In the genomic region with DNA sequence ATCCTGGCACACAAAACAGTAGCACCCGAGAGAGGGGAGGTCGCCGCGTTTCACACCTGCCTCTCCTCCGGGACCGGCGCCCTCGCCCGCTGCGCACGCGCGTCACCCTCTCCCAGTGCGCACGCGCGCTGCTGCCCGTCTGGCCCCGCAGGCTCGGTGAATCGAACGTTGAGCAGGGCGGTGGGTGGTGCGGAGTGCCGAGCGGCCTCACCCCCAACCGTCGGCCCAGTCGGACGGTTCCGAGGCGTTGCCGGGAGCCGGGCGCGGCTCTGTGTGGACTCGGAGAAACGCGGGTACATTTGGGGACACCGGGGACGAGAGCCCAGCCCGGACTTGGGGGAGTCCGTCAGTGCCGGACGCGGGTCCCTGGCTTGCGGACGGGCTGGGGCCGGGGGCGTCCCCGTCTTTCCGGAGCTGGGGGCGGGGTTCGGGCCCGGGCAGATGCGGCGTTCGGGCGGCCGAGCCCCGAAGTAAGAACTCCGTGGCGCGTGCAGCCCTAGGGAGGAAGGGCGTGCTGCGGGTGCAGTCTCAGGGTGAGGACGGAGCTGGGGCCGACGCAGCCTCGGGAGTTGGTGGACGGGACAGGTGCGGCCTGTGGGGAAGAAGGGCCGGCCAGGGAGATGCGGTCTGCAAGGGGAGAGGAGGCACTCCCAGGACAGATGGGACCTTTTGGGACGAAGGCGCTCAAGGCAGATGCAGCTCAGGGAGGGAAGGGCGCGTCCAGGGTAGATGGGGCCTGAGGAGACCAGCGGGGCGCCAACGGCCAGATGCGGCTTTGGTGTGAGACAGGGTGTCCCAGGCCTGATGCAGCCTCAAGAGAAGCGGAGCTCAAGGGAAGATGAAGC, we compare ENCODE assay signal across 1 cellular context.
TF ChIP-seq lines count a peak whose summit lies in the region.

A gene with protein sequence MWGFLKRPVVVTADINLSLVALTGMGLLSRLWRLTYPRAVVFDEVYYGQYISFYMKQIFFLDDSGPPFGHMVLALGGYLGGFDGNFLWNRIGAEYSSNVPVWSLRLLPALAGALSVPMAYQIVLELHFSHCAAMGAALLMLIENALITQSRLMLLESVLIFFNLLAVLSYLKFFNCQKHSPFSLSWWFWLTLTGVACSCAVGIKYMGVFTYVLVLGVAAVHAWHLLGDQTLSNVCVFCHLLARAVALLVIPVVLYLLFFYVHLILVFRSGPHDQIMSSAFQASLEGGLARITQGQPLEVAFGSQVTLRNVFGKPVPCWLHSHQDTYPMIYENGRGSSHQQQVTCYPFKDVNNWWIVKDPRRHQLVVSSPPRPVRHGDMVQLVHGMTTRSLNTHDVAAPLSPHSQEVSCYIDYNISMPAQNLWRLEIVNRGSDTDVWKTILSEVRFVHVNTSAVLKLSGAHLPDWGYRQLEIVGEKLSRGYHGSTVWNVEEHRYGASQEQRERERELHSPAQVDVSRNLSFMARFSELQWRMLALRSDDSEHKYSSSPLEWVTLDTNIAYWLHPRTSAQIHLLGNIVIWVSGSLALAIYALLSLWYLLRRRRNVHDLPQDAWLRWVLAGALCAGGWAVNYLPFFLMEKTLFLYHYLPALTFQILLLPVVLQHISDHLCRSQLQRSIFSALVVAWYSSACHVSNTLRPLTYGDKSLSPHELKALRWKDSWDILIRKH (plus strand): TSS at position 138 of the 845 bp plus-strand sequence. CDS start 1,301 bp downstream, outside the sequence.

TF ChIP-seq in K562, 482 proteins besides CTCF, POLR2A, EP300 and RAD21 (continued from another document and continues in another):
- TF ChIP-seq, protein P1, sequence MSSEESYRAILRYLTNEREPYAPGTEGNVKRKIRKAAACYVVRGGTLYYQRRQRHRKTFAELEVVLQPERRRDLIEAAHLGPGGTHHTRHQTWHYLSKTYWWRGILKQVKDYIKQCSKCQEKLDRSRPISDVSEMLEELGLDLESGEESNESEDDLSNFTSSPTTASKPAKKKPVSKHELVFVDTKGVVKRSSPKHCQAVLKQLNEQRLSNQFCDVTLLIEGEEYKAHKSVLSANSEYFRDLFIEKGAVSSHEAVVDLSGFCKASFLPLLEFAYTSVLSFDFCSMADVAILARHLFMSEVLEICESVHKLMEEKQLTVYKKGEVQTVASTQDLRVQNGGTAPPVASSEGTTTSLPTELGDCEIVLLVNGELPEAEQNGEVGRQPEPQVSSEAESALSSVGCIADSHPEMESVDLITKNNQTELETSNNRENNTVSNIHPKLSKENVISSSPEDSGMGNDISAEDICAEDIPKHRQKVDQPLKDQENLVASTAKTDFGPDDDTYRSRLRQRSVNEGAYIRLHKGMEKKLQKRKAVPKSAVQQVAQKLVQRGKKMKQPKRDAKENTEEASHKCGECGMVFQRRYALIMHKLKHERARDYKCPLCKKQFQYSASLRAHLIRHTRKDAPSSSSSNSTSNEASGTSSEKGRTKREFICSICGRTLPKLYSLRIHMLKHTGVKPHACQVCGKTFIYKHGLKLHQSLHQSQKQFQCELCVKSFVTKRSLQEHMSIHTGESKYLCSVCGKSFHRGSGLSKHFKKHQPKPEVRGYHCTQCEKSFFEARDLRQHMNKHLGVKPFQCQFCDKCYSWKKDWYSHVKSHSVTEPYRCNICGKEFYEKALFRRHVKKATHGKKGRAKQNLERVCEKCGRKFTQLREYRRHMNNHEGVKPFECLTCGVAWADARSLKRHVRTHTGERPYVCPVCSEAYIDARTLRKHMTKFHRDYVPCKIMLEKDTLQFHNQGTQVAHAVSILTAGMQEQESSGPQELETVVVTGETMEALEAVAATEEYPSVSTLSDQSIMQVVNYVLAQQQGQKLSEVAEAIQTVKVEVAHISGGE (CRISPR knock-in tag; IDR thresholded peaks at IDR 0.05): no peak
- TF ChIP-seq HCFC1 (IDR thresholded peaks at IDR 0.05; ENCODE audit: low read depth, low read length) (peak; percentile 75), RCOR1 (IDR thresholded peaks at IDR 0.05; ENCODE audit: borderline replicate concordance in 1 of 2, low read depth in 2 of 2, low read length in 2 of 2) (peak in 1 of 2 experiments; percentile 67; a peak in 1 of 4 replicates), RFX1 (IDR thresholded peaks at IDR 0.05) (no peak), U2AF1 (optimal IDR thresholded peaks at IDR 0.05; ENCODE audit: low read depth, low read length) (peak; percentile 71), SP2 (IDR thresholded peaks at IDR 0.05; ENCODE audit: extremely low read depth, low read depth, low read length, poor library complexity, severe bottlenecking) (no peak), ZNF124 (CRISPR knock-in tag; IDR thresholded peaks at IDR 0.05) (no peak), FOXJ3 (CRISPR knock-in tag; IDR thresholded peaks at IDR 0.05) (no peak), RNF2 (IDR thresholded peaks at IDR 0.05) (0 out of 2 replicates have a peak, but pooled peaks have one; percentile 18), DACH1 (IDR thresholded peaks at IDR 0.05; ENCODE audit: partially characterized antibody) (no peak), POLR2AphosphoS5 (IDR thresholded peaks at IDR 0.05; ENCODE audit: control insufficient read depth, insufficient read depth, low read depth, low read length) (peak; percentile 44; the same call in 1 of the 2 replicates), BDP1 (IDR thresholded peaks at IDR 0.05; ENCODE audit: insufficient read depth, insufficient read length) (no peak), ZNF79 (CRISPR knock-in tag; IDR thresholded peaks at IDR 0.05; ENCODE audit: low read depth) (no peak), ZKSCAN3 (CRISPR knock-in tag; IDR thresholded peaks at IDR 0.05) (no peak), TOE1 (IDR thresholded peaks at IDR 0.05; ENCODE audit: borderline replicate concordance) (peak; percentile 82), TOE1 (CRISPR knock-in tag; IDR thresholded peaks at IDR 0.05; ENCODE audit: borderline replicate concordance, low read depth) (no peak), MAFF (IDR thresholded peaks at IDR 0.05; ENCODE audit: low read length) (no peak), PRMT5 (CRISPR knock-in tag; IDR thresholded peaks at IDR 0.05) (no peak), ESRRA (IDR thresholded peaks at IDR 0.05; ENCODE audit: borderline replicate concordance, low read depth) (peak; percentile 25; the same call in 1 of the 2 replicates), PYGO2 (tag; IDR thresholded peaks at IDR 0.05) (no peak), ZNF3 (CRISPR knock-in tag; IDR thresholded peaks at IDR 0.05) (no peak), SMAD1 (IDR thresholded peaks at IDR 0.05; ENCODE audit: low read depth, low read length, partially characterized antibody) (no peak), ZNF146 (CRISPR knock-in tag; IDR thresholded peaks at IDR 0.05; ENCODE audit: unreplicated experiment) (no peak), ARHGAP35 (IDR thresholded peaks at IDR 0.05; ENCODE audit: partially characterized antibody) (no peak), STAT5A (IDR thresholded peaks at IDR 0.05; ENCODE audit: borderline replicate concordance, low read length) (no peak), ZBTB8A (IDR thresholded peaks at IDR 0.05; ENCODE audit: partially characterized antibody) (no peak), CBX5 (IDR thresholded peaks at IDR 0.05; ENCODE audit: borderline replicate concordance, low read depth) (no peak), SAFB2 (IDR thresholded peaks at IDR 0.05; ENCODE audit: borderline replicate concordance, low read depth, low read length, severe bottlenecking) (no peak), CTBP1 (IDR thresholded peaks at IDR 0.05; ENCODE audit: borderline replicate concordance) (peak; percentile 69; the same call in 1 of the 2 replicates), ZFP36 (IDR thresholded peaks at IDR 0.05; ENCODE audit: low read depth, low read length, partially characterized antibody) (peak; percentile 22), ZBTB17 (CRISPR knock-in tag; IDR thresholded peaks at IDR 0.05) (peak; percentile 100), TEAD2 (tag; IDR thresholded peaks at IDR 0.05) (no peak)
- TF ChIP-seq, protein P2, sequence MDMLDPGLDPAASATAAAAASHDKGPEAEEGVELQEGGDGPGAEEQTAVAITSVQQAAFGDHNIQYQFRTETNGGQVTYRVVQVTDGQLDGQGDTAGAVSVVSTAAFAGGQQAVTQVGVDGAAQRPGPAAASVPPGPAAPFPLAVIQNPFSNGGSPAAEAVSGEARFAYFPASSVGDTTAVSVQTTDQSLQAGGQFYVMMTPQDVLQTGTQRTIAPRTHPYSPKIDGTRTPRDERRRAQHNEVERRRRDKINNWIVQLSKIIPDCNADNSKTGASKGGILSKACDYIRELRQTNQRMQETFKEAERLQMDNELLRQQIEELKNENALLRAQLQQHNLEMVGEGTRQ (CRISPR knock-in tag; IDR thresholded peaks at IDR 0.05): no peak
- TF ChIP-seq, protein P3, sequence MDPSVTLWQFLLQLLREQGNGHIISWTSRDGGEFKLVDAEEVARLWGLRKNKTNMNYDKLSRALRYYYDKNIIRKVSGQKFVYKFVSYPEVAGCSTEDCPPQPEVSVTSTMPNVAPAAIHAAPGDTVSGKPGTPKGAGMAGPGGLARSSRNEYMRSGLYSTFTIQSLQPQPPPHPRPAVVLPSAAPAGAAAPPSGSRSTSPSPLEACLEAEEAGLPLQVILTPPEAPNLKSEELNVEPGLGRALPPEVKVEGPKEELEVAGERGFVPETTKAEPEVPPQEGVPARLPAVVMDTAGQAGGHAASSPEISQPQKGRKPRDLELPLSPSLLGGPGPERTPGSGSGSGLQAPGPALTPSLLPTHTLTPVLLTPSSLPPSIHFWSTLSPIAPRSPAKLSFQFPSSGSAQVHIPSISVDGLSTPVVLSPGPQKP (CRISPR knock-in tag; IDR thresholded peaks at IDR 0.05): no peak
- TF ChIP-seq, protein P4, sequence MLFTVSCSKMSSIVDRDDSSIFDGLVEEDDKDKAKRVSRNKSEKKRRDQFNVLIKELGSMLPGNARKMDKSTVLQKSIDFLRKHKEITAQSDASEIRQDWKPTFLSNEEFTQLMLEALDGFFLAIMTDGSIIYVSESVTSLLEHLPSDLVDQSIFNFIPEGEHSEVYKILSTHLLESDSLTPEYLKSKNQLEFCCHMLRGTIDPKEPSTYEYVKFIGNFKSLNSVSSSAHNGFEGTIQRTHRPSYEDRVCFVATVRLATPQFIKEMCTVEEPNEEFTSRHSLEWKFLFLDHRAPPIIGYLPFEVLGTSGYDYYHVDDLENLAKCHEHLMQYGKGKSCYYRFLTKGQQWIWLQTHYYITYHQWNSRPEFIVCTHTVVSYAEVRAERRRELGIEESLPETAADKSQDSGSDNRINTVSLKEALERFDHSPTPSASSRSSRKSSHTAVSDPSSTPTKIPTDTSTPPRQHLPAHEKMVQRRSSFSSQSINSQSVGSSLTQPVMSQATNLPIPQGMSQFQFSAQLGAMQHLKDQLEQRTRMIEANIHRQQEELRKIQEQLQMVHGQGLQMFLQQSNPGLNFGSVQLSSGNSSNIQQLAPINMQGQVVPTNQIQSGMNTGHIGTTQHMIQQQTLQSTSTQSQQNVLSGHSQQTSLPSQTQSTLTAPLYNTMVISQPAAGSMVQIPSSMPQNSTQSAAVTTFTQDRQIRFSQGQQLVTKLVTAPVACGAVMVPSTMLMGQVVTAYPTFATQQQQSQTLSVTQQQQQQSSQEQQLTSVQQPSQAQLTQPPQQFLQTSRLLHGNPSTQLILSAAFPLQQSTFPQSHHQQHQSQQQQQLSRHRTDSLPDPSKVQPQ (CRISPR knock-in tag; IDR thresholded peaks at IDR 0.05; ENCODE audit: borderline replicate concordance): no peak
- TF ChIP-seq, protein P5, sequence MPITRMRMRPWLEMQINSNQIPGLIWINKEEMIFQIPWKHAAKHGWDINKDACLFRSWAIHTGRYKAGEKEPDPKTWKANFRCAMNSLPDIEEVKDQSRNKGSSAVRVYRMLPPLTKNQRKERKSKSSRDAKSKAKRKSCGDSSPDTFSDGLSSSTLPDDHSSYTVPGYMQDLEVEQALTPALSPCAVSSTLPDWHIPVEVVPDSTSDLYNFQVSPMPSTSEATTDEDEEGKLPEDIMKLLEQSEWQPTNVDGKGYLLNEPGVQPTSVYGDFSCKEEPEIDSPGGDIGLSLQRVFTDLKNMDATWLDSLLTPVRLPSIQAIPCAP (CRISPR knock-in tag; IDR thresholded peaks at IDR 0.05; ENCODE audit: borderline replicate concordance): no peak
- TF ChIP-seq, protein P6, sequence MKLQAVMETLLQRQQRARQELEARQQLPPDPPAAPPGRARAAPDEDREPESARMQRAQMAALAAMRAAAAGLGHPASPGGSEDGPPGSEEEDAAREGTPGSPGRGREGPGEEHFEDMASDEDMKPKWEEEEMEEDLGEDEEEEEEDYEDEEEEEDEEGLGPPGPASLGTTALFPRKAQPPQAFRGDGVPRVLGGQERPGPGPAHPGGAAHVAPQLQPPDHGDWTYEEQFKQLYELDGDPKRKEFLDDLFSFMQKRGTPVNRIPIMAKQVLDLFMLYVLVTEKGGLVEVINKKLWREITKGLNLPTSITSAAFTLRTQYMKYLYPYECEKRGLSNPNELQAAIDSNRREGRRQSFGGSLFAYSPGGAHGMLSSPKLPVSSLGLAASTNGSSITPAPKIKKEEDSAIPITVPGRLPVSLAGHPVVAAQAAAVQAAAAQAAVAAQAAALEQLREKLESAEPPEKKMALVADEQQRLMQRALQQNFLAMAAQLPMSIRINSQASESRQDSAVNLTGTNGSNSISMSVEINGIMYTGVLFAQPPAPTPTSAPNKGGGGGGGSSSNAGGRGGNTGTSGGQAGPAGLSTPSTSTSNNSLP (IDR thresholded peaks at IDR 0.05; ENCODE audit: borderline replicate concordance, low read depth, low read length): no peak
- TF ChIP-seq, protein P7, sequence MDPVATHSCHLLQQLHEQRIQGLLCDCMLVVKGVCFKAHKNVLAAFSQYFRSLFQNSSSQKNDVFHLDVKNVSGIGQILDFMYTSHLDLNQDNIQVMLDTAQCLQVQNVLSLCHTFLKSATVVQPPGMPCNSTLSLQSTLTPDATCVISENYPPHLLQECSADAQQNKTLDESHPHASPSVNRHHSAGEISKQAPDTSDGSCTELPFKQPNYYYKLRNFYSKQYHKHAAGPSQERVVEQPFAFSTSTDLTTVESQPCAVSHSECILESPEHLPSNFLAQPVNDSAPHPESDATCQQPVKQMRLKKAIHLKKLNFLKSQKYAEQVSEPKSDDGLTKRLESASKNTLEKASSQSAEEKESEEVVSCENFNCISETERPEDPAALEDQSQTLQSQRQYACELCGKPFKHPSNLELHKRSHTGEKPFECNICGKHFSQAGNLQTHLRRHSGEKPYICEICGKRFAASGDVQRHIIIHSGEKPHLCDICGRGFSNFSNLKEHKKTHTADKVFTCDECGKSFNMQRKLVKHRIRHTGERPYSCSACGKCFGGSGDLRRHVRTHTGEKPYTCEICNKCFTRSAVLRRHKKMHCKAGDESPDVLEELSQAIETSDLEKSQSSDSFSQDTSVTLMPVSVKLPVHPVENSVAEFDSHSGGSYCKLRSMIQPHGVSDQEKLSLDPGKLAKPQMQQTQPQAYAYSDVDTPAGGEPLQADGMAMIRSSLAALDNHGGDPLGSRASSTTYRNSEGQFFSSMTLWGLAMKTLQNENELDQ (CRISPR knock-in tag; IDR thresholded peaks at IDR 0.05; ENCODE audit: borderline replicate concordance): no peak
- TF ChIP-seq, protein P8, sequence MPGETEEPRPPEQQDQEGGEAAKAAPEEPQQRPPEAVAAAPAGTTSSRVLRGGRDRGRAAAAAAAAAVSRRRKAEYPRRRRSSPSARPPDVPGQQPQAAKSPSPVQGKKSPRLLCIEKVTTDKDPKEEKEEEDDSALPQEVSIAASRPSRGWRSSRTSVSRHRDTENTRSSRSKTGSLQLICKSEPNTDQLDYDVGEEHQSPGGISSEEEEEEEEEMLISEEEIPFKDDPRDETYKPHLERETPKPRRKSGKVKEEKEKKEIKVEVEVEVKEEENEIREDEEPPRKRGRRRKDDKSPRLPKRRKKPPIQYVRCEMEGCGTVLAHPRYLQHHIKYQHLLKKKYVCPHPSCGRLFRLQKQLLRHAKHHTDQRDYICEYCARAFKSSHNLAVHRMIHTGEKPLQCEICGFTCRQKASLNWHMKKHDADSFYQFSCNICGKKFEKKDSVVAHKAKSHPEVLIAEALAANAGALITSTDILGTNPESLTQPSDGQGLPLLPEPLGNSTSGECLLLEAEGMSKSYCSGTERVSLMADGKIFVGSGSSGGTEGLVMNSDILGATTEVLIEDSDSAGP (CRISPR knock-in tag; IDR thresholded peaks at IDR 0.05): no peak
